11 cellular contexts compared by ENCODE assay signal in the genomic region with DNA sequence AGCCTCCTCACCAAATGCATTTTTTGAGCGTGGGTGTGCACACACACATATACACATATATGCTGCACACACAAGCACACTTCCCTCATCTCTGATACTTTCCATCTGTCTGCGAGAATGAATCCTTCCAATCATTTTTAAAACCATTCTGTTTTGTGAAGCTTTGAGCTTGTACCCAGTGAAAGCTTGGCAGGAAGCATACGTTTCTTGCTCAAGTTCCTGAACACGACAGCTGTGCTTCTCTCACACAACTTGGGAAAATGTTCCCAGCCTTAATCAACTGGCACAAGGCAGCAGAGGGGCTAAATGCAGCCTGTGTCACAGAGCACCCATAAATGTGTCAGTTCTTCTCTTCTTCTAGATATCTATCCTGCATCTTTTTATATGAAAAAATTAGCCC.
"Had no signal": no experiment of that assay in that cellular context is flagged by ENCODE, and none has a peak within 500 bp of the region (broad histone marks: within the 10 kb centered on the region; RNA-seq: fewer than 3 reads in every experiment).

No MANE protein-coding gene starts in this region.

- DNase-seq: effector memory CD4-positive, alpha-beta T cell; gastrocnemius medialis; heart right ventricle; islet precursor cell; mammary epithelial cell; mucosa of descending colon; natural killer cell; stimulated activated CD4-positive, alpha-beta T cell treated with anti-CD3 and anti-CD28 coated beads, Interleukin-4, amount 100 ng/mL, for 1 hour; stimulated activated CD8-positive, alpha-beta memory T cell treated with anti-CD3 and anti-CD28 coated beads, Interleukin-4, amount 100 ng/mL, for 48 hours; stimulated activated naive CD8-positive, alpha-beta T cell treated with anti-CD3 and anti-CD28 coated beads, Interleukin-15, amount 100 ng/mL, for 72 hours; transverse colon had no signal
